ENCODE assay signal across 9 cellular contexts in genomic region chr21:34374940-34375618, GRCh38. TPM values are rescaled to one million over a fixed set of nuclear protein-coding genes. Genes with fewer than 3 reads are reported as not detected.
DNase-seq lines count a peak whose midpoint lies in the region; ATAC-seq and TF ChIP-seq lines count a peak whose summit lies in the region.
"Not testable (repeated sequence)": the region's sequence is repeated elsewhere in the genome, so short reads cannot be mapped to it uniquely, and the experiment has no call there.
"Had no signal": no experiment of that assay in that cellular context is flagged by ENCODE, and none has a peak within 500 bp of the region (broad histone marks: within the 10 kb centered on the region; RNA-seq: fewer than 3 reads in every experiment).

Gene SMIM11, plus strand, starts transcription at chr21:34375507. Its CDS starts 3,998 bp downstream, at chr21:34379505.

- H3K4me1 ChIP-seq in lower lobe of right lung = not testable (repeated sequence)

- not testable (repeated sequence) for H3K27me3 ChIP-seq in lower lobe of right lung (ENCODE audit: low read depth)

- H3K9me3 ChIP-seq in T-helper 17 cell (ENCODE audit: control insufficient read depth, low read length, poor library complexity, severe bottlenecking); lower lobe of right lung: not testable (repeated sequence)

- H3K36me3 Mint-ChIP-seq in T-helper 17 cell (ENCODE audit: low read depth) = not testable (repeated sequence)

- not testable (repeated sequence) for H3K27ac ChIP-seq in lower lobe of right lung; temporal lobe (ENCODE audit: low read depth, low read length)

- not testable (repeated sequence) for DNase-seq in T-helper 17 cell; cerebellum (ENCODE audit: low spot score); lower lobe of right lung

- TF ChIP-seq POLR2A in GM18505 (IDR thresholded peaks at IDR 0.05; ENCODE audit: borderline replicate concordance, extremely low read depth, insufficient read depth, insufficient read length) = not testable (repeated sequence)

- intact Hi-C loops in lower lobe of right lung (cut with DNase I) = not testable (repeated sequence)

- ATAC-seq in GM18505 (IDR thresholded peaks at IDR 0.05; ENCODE audit: unreplicated experiment) (peak; percentile 91), GM19468 (IDR thresholded peaks at IDR 0.05; ENCODE audit: extremely low read depth, unreplicated experiment) (peak; percentile 64), HG02763 (IDR thresholded peaks at IDR 0.05; ENCODE audit: unreplicated experiment) (peak; percentile 94), HG03354 (IDR thresholded peaks at IDR 0.05; ENCODE audit: poor library complexity, severe bottlenecking, unreplicated experiment) (peak; percentile 97), T-helper 17 cell (peak; percentile 97), lower lobe of right lung (peak; percentile 98)

- not testable (repeated sequence) for H3K27ac Mint-ChIP-seq in T-helper 17 cell

- H3K36me3 ChIP-seq in lower lobe of right lung = not testable (repeated sequence)

- H3K4me3 Mint-ChIP-seq in T-helper 17 cell = not testable (repeated sequence)

- H3K4me3 ChIP-seq in lower lobe of right lung = not testable (repeated sequence)

- peaks cover 12% of the 10 kb centered on the region for H3K27me3 Mint-ChIP-seq in T-helper 17 cell

- TF ChIP-seq CTCF in lower lobe of right lung (IDR thresholded peaks at IDR 0.05) = not testable (repeated sequence)

- not testable (repeated sequence) for H3K4me1 Mint-ChIP-seq in T-helper 17 cell

RNA-seq across cellular contexts. Expression of gene SMIM11, which starts in this region (rescaled TPM):
- 1 to 10 TPM in 1 of 2 donors, under 1 TPM in 1; 0.90 to 4.3 TPM for total RNA-seq in T-helper 17 cell
- total RNA-seq in cerebellum = 17.9 TPM
- 19.7 TPM for total RNA-seq in lower lobe of right lung
- total RNA-seq in temporal lobe = 10.6 TPM
- total RNA-seq: G401 had no signal
